ENCODE assay signal across 8 cellular contexts in genomic region chr6:143397229-143398222, GRCh38.
DNase-seq lines count a peak whose midpoint lies in the region; ATAC-seq lines count a peak whose summit lies in the region.

No MANE protein-coding gene starts in this region.

- no peaks in the 10 kb centered on the region for H3K36me3 Mint-ChIP-seq in stimulated activated effector memory CD8-positive, alpha-beta T cell treated with anti-CD3 and anti-CD28 coated beads, Interleukin-12 subunit alpha, Interleukin-12 subunit beta, amount 100 ng/mL, for 72 hours

- H3K27ac Mint-ChIP-seq in stimulated activated effector memory CD8-positive, alpha-beta T cell treated with anti-CD3 and anti-CD28 coated beads, Interleukin-12 subunit alpha, Interleukin-12 subunit beta, amount 100 ng/mL, for 72 hours = no peak overlapping the region

- peak; percentile 97 for ATAC-seq in stimulated activated effector memory CD8-positive, alpha-beta T cell treated with anti-CD3 and anti-CD28 coated beads, Interleukin-12 subunit alpha, Interleukin-12 subunit beta, amount 100 ng/mL, for 72 hours
- ATAC-seq in HG03457 (IDR thresholded peaks at IDR 0.05; ENCODE audit: unreplicated experiment) = no peak

- peak; percentile 61 for DNase-seq in activated CD8-positive, alpha-beta memory T cell treated with anti-CD3 and anti-CD28 coated beads for 24 hours
- no peak for DNase-seq in activated CD8-positive, alpha-beta memory T cell treated with anti-CD3 and anti-CD28 coated beads, Interleukin-2, amount 50 U/mL, for 48 hours
- DNase-seq in activated CD8-positive, alpha-beta memory T cell treated with anti-CD3 and anti-CD28 coated beads, Interleukin-2, amount 50 U/mL, for 4 hours = peak; percentile 24
- peak; percentile 59 for DNase-seq in iPS DF 19.7 (ENCODE audit: low read depth, low spot score)
- peak; percentile 29 to 76 for DNase-seq in stimulated activated effector memory CD8-positive, alpha-beta T cell treated with anti-CD3 and anti-CD28 coated beads, Interleukin-12 subunit alpha, Interleukin-12 subunit beta, amount 100 ng/mL, for 72 hours (ENCODE audit: low spot score in 2 of 2)
- no peak for DNase-seq in NCI-H1105 treated with DMSO at 0.1 percent for 48 hours (lab: John Stamatoyannopoulos, UW)
- no peak for DNase-seq in putamen (ENCODE audit: low spot score)

- H3K9me3 Mint-ChIP-seq in stimulated activated effector memory CD8-positive, alpha-beta T cell treated with anti-CD3 and anti-CD28 coated beads, Interleukin-12 subunit alpha, Interleukin-12 subunit beta, amount 100 ng/mL, for 72 hours = no peaks in the 10 kb centered on the region

- peak overlapping the region; percentile 37 for H3K4me3 Mint-ChIP-seq in stimulated activated effector memory CD8-positive, alpha-beta T cell treated with anti-CD3 and anti-CD28 coated beads, Interleukin-12 subunit alpha, Interleukin-12 subunit beta, amount 100 ng/mL, for 72 hours

- peaks cover 65% of the 10 kb centered on the region for H3K4me1 Mint-ChIP-seq in stimulated activated effector memory CD8-positive, alpha-beta T cell treated with anti-CD3 and anti-CD28 coated beads, Interleukin-12 subunit alpha, Interleukin-12 subunit beta, amount 100 ng/mL, for 72 hours

Comparison
In these comparisons a context has a peak if more than half of its experiments do, and no peak if none do; other contexts are left out.
1. DNase-seq: peak in activated CD8-positive, alpha-beta memory T cell treated with anti-CD3 and anti-CD28 coated beads for 24 hours (single experiment), activated CD8-positive, alpha-beta memory T cell treated with anti-CD3 and anti-CD28 coated beads, Interleukin-2, amount 50 U/mL, for 4 hours (single experiment), iPS DF 19.7 (single experiment) and stimulated activated effector memory CD8-positive, alpha-beta T cell treated with anti-CD3 and anti-CD28 coated beads, Interleukin-12 subunit alpha, Interleukin-12 subunit beta, amount 100 ng/mL, for 72 hours (2 of 2); none in activated CD8-positive, alpha-beta memory T cell treated with anti-CD3 and anti-CD28 coated beads, Interleukin-2, amount 50 U/mL, for 48 hours (single experiment), NCI-H1105 treated with DMSO at 0.1 percent for 48 hours (single experiment) and putamen (single experiment).